Comparison of ENCODE assay signal across 18 cellular contexts in the genomic region with DNA sequence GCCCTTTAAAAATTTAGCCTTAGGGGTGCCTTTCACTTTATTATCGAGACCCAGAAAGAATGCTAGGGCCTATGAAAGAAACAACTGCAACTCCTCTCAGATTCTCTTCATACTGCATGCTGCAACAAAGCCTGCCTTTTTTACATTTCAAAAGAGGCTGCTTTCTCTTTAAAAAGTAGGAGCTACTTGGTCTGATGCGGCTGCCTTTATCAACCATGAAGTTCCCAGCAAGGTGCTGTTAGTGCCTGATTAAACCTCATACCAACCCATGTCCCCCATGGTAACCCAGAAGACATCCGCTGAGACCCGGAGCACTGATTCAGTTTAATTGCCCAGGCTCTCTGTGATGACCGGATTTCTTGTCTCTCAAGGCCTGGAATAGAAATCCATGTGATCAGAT.
"Had no signal": no experiment of that assay in that cellular context is flagged by ENCODE, and none has a peak within 500 bp of the region (broad histone marks: within the 10 kb centered on the region; RNA-seq: fewer than 3 reads in every experiment).

No MANE protein-coding gene starts in this region.

- H3K4me1 ChIP-seq: pancreas, right lobe of liver had no signal

- H3K9me3 Mint-ChIP-seq: activated T-helper 1 cell treated with anti-CD3 and anti-CD28 coated beads, Interleukin-12 subunit alpha, Interleukin-12 subunit beta, Interleukin-2, Interleukin-4 antibody, amounts not matched to agents 30 ng/mL and 10 ng/mL and 1 ng/mL, durations not matched to agents 14 hours and 24 hours and 36 hours; nephron progenitor cell; stimulated activated naive B cell treated with anti-CD40 and anti-IgM and Interleukin-4, amounts not matched to agents 10 μg/mL and 1 μg/mL and 100 μg/mL, for 72 hours had no signal

- H3K36me3 Mint-ChIP-seq: activated naive CD8-positive, alpha-beta T cell; stimulated activated naive B cell treated with anti-CD40 and anti-IgM and Interleukin-4, amounts not matched to agents 10 μg/mL and 1 μg/mL and 100 μg/mL, for 72 hours had no signal

- H3K27me3 ChIP-seq: esophagus squamous epithelium, heart right ventricle, pancreas, right lobe of liver, upper lobe of left lung had no signal

- H3K27ac Mint-ChIP-seq: activated naive CD8-positive, alpha-beta T cell; activated T-helper 1 cell treated with anti-CD3 and anti-CD28 coated beads, Interleukin-12 subunit alpha, Interleukin-12 subunit beta, Interleukin-2, Interleukin-4 antibody, amounts not matched to agents 30 ng/mL and 10 ng/mL and 1 ng/mL, durations not matched to agents 14 hours and 24 hours and 36 hours; nephron progenitor cell; stimulated activated naive B cell treated with anti-CD40 and anti-IgM and Interleukin-4, amounts not matched to agents 10 μg/mL and 1 μg/mL and 100 μg/mL, for 72 hours had no signal

- H3K36me3 ChIP-seq: esophagus squamous epithelium, heart right ventricle, pancreas, right lobe of liver, thoracic aorta, upper lobe of left lung, WERI-Rb-1 had no signal

- ATAC-seq: heart right ventricle; left lobe of liver; pancreas; right lobe of liver; stimulated activated naive B cell treated with anti-CD40 and anti-IgM and Interleukin-4, amounts not matched to agents 10 μg/mL and 1 μg/mL and 100 μg/mL, for 72 hours had no signal

- H3K27ac ChIP-seq: esophagus squamous epithelium, heart right ventricle, pancreas, right lobe of liver, thoracic aorta, upper lobe of left lung, WERI-Rb-1 had no signal

- FAIRE-seq: keratinocyte, pancreas had no signal

- H3K4me3 Mint-ChIP-seq: activated naive CD8-positive, alpha-beta T cell; activated T-helper 1 cell treated with anti-CD3 and anti-CD28 coated beads, Interleukin-12 subunit alpha, Interleukin-12 subunit beta, Interleukin-2, Interleukin-4 antibody, amounts not matched to agents 30 ng/mL and 10 ng/mL and 1 ng/mL, durations not matched to agents 14 hours and 24 hours and 36 hours; nephron progenitor cell; stimulated activated naive B cell treated with anti-CD40 and anti-IgM and Interleukin-4, amounts not matched to agents 10 μg/mL and 1 μg/mL and 100 μg/mL, for 72 hours had no signal

- H3K4me1 Mint-ChIP-seq: stimulated activated naive B cell treated with anti-CD40 and anti-IgM and Interleukin-4, amounts not matched to agents 10 μg/mL and 1 μg/mL and 100 μg/mL, for 72 hours had no signal

- DNase-seq: activated CD4-positive, alpha-beta T cell treated with anti-CD3 and anti-CD28 coated beads, Interleukin-2, amount 50 U/mL, for 4 hours; activated gamma-delta T cell treated with Interleukin-2 at 50 U/mL for 16 hours; effector CD8-positive, alpha-beta T cell; esophagus squamous epithelium; heart right ventricle; midbrain; nephron progenitor cell; pancreas; right lobe of liver; stimulated activated naive B cell treated with anti-CD40 and anti-IgM and Interleukin-4, amounts not matched to agents 10 μg/mL and 1 μg/mL and 100 μg/mL, for 72 hours; upper lobe of left lung; WERI-Rb-1 had no signal

- H3K4me3 ChIP-seq: esophagus squamous epithelium, heart right ventricle, lung, pancreas, right lobe of liver, thoracic aorta, upper lobe of left lung had no signal

- H3K9me3 ChIP-seq: esophagus squamous epithelium, heart right ventricle, pancreas, right lobe of liver, thoracic aorta, upper lobe of left lung had no signal
